In the genomic region with DNA sequence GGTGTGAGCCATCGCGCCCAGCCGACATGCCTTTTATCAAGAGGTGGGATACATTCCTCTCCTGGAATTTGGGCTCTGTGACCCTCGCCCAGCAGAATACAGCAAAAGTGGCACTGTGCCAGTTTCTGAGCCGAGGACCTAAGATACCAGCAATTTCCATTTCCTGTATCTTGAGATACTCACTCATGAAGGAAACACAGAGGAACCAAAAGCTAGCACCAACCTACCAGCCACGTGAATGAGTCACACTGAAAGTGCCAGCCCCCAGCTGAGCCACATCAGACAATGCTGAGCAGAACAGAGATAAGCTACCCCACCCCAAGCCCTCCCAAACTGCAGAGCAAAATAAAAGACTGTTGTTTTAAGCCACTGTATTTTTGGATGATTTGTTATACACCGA, we compare ENCODE assay signal across 8 cellular contexts. TPM values are rescaled to one million over a fixed set of nuclear protein-coding genes. Genes with fewer than 3 reads are reported as not detected.
DNase-seq lines count a peak whose midpoint lies in the region; ATAC-seq and TF ChIP-seq lines count a peak whose summit lies in the region.

No MANE protein-coding gene starts in this region.

- DNase-seq in NK-92 treated with Interleukin-12 subunit alpha and Interleukin-12 subunit beta, amount 100 ng/mL, for 24 hours (lab: John Stamatoyannopoulos, UW), result peak; percentile 22
- DNase-seq in NK-92 (lab: John Stamatoyannopoulos, UW; ENCODE audit: unreplicated experiment), result no peak
- peak; percentile 74 for DNase-seq in T-helper 22 cell (ENCODE audit: low read depth)
- DNase-seq in astrocyte of the cerebellum (ENCODE audit: low read depth), result peak; percentile 27
- DNase-seq in pulmonary artery endothelial cell (ENCODE audit: low read depth, low spot score), result peak; percentile 40
- DNase-seq in T1000 (lab: John Stamatoyannopoulos, UW), result no peak
- DNase-seq in NCI-H446 (lab: John Stamatoyannopoulos, UW), result no peak

- ATAC-seq in HG03342 (IDR thresholded peaks at IDR 0.05; ENCODE audit: unreplicated experiment), result peak; percentile 97

- in situ Hi-C loops in astrocyte of the cerebellum (cut with HindIII; ENCODE audit: low sequenced_read_pairs), result no loop called here

- H3K4me3 ChIP-seq in astrocyte of the cerebellum (ENCODE audit: low read depth, low read length), result no peak overlapping the region

- no peak for TF ChIP-seq CTCF in astrocyte of the cerebellum (IDR thresholded peaks at IDR 0.05; ENCODE audit: low read depth, low read length, missing control alignments)

RNA-seq across cellular contexts. Expression of a gene that starts 56.3 kb away (rescaled TPM):
- total RNA-seq in pulmonary artery endothelial cell, result 27.4 and 30.6 TPM in 2 replicates

Comparison
In these comparisons a context has a peak if more than half of its experiments do, and no peak if none do; other contexts are left out.
1. DNase-seq: peak in NK-92 treated with Interleukin-12 subunit alpha and Interleukin-12 subunit beta, amount 100 ng/mL, for 24 hours (single experiment), T-helper 22 cell (single experiment), astrocyte of the cerebellum (single experiment) and pulmonary artery endothelial cell (single experiment); none in NK-92 (single experiment), T1000 (single experiment) and NCI-H446 (0 of 2).